In the genomic region with DNA sequence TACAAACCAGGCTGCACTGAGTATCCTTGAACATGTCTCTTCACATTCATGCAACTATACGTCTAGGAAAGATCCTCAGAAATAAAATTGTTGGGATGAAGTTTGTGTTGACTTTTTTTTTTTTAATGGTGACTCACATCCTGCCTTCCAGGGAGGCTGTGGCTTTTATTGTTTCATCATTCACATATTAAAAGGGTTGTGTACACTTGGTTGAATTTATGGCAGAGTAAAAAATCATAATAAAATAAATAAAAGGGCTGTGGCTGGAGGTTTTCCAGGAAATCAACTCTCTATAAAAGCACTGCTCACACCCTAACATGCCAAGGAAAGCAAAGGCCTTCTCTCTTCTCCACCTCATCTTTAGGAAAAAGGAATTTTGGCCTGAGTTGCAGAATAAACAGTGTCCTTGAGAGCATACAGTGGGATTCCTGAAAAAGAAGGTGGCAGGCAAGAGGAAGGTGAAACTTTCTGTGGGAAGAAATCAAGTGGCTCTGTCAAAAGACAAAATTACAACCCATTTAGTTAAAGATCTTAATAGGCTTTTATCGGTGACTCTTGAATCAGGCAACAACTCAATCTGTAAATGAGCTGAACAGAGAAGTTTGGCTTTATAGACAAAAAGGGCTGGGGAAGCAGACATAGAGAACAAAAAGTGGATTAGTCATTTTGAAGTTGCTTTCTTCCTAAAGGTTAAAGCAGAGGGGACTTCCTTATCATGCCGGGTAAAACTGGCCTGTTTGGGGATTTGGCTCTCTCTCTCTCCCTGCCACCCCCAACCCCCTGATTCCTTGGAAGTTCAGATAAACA, we compare ENCODE assay signal across 1 cellular context.
TF ChIP-seq lines count a peak whose summit lies in the region.

No MANE protein-coding gene starts in this region.

TF ChIP-seq in WTC11, 78 proteins besides CTCF, POLR2A, EP300 and RAD21 (continued from another document):
- TF ChIP-seq, protein P1, sequence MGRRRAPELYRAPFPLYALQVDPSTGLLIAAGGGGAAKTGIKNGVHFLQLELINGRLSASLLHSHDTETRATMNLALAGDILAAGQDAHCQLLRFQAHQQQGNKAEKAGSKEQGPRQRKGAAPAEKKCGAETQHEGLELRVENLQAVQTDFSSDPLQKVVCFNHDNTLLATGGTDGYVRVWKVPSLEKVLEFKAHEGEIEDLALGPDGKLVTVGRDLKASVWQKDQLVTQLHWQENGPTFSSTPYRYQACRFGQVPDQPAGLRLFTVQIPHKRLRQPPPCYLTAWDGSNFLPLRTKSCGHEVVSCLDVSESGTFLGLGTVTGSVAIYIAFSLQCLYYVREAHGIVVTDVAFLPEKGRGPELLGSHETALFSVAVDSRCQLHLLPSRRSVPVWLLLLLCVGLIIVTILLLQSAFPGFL (CRISPR knock-in tag; IDR thresholded peaks at IDR 0.05; ENCODE audit: borderline replicate concordance), result no peak
- TF ChIP-seq EMX1 (CRISPR knock-in tag; IDR thresholded peaks at IDR 0.05) (no peak), ZNF416 (CRISPR knock-in tag; IDR thresholded peaks at IDR 0.05) (no peak), ZNF671 (CRISPR knock-in tag; IDR thresholded peaks at IDR 0.05) (no peak), ZNF138 (CRISPR knock-in tag; conservative IDR thresholded peaks at IDR 0.05) (no peak), NR1H2 (CRISPR knock-in tag; IDR thresholded peaks at IDR 0.05) (no peak), ZNF121 (CRISPR knock-in tag; IDR thresholded peaks at IDR 0.05) (no peak)
- TF ChIP-seq, protein P2, sequence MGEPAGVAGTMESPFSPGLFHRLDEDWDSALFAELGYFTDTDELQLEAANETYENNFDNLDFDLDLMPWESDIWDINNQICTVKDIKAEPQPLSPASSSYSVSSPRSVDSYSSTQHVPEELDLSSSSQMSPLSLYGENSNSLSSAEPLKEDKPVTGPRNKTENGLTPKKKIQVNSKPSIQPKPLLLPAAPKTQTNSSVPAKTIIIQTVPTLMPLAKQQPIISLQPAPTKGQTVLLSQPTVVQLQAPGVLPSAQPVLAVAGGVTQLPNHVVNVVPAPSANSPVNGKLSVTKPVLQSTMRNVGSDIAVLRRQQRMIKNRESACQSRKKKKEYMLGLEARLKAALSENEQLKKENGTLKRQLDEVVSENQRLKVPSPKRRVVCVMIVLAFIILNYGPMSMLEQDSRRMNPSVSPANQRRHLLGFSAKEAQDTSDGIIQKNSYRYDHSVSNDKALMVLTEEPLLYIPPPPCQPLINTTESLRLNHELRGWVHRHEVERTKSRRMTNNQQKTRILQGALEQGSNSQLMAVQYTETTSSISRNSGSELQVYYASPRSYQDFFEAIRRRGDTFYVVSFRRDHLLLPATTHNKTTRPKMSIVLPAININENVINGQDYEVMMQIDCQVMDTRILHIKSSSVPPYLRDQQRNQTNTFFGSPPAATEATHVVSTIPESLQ (CRISPR knock-in tag; IDR thresholded peaks at IDR 0.05), result no peak
- TF ChIP-seq, protein P3, sequence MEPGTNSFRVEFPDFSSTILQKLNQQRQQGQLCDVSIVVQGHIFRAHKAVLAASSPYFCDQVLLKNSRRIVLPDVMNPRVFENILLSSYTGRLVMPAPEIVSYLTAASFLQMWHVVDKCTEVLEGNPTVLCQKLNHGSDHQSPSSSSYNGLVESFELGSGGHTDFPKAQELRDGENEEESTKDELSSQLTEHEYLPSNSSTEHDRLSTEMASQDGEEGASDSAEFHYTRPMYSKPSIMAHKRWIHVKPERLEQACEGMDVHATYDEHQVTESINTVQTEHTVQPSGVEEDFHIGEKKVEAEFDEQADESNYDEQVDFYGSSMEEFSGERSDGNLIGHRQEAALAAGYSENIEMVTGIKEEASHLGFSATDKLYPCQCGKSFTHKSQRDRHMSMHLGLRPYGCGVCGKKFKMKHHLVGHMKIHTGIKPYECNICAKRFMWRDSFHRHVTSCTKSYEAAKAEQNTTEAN (CRISPR knock-in tag; IDR thresholded peaks at IDR 0.05), result no peak
- TF ChIP-seq, protein P4, sequence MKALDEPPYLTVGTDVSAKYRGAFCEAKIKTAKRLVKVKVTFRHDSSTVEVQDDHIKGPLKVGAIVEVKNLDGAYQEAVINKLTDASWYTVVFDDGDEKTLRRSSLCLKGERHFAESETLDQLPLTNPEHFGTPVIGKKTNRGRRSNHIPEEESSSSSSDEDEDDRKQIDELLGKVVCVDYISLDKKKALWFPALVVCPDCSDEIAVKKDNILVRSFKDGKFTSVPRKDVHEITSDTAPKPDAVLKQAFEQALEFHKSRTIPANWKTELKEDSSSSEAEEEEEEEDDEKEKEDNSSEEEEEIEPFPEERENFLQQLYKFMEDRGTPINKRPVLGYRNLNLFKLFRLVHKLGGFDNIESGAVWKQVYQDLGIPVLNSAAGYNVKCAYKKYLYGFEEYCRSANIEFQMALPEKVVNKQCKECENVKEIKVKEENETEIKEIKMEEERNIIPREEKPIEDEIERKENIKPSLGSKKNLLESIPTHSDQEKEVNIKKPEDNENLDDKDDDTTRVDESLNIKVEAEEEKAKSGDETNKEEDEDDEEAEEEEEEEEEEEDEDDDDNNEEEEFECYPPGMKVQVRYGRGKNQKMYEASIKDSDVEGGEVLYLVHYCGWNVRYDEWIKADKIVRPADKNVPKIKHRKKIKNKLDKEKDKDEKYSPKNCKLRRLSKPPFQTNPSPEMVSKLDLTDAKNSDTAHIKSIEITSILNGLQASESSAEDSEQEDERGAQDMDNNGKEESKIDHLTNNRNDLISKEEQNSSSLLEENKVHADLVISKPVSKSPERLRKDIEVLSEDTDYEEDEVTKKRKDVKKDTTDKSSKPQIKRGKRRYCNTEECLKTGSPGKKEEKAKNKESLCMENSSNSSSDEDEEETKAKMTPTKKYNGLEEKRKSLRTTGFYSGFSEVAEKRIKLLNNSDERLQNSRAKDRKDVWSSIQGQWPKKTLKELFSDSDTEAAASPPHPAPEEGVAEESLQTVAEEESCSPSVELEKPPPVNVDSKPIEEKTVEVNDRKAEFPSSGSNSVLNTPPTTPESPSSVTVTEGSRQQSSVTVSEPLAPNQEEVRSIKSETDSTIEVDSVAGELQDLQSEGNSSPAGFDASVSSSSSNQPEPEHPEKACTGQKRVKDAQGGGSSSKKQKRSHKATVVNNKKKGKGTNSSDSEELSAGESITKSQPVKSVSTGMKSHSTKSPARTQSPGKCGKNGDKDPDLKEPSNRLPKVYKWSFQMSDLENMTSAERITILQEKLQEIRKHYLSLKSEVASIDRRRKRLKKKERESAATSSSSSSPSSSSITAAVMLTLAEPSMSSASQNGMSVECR (CRISPR knock-in tag; IDR thresholded peaks at IDR 0.05; ENCODE audit: borderline replicate concordance), result no peak
- TF ChIP-seq, protein P5, sequence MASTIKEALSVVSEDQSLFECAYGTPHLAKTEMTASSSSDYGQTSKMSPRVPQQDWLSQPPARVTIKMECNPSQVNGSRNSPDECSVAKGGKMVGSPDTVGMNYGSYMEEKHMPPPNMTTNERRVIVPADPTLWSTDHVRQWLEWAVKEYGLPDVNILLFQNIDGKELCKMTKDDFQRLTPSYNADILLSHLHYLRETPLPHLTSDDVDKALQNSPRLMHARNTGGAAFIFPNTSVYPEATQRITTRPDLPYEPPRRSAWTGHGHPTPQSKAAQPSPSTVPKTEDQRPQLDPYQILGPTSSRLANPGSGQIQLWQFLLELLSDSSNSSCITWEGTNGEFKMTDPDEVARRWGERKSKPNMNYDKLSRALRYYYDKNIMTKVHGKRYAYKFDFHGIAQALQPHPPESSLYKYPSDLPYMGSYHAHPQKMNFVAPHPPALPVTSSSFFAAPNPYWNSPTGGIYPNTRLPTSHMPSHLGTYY (CRISPR knock-in tag; IDR thresholded peaks at IDR 0.05), result no peak
